Comparison of ENCODE assay signal across 8 cellular contexts in genomic region chr6:33768644-33769120, GRCh38. TPM values are rescaled to one million over a fixed set of nuclear protein-coding genes. Genes with fewer than 3 reads are reported as not detected.
DNase-seq lines count a peak whose midpoint lies in the region; ATAC-seq and TF ChIP-seq lines count a peak whose summit lies in the region.

No MANE protein-coding gene starts in this region.

- POLR2A ChIA-PET in PC-9 (lab: Charles Lee; ENCODE audit: unreplicated experiment) = no interaction called here

- H3K4me3 ChIP-seq in PC-9 (no peak overlapping the region), fibroblast of lung (replicated peaks in 1 of 4; ENCODE audit: control extremely low read depth in 1 of 4, insufficient read depth in 1 of 4, low read depth in 3 of 4, low read length in 4 of 4) (no peak overlapping the region)

- H2AFZ ChIP-seq in PC-9 = no peak overlapping the region
- no peak overlapping the region for H2AFZ ChIP-seq in fibroblast of lung (ENCODE audit: low read length)

- H3K27me3 Mint-ChIP-seq in activated T-cell treated with anti-CD3 and anti-CD28 coated beads, Interleukin-2, amount 50 U/mL, for 24 hours = peaks cover 10% of the 10 kb centered on the region
- peaks cover 16% of the 10 kb centered on the region for H3K27me3 Mint-ChIP-seq in nephron progenitor cell (ENCODE audit: low read depth, poor library complexity)

- peaks cover 11% of the 10 kb centered on the region for H3K4me1 Mint-ChIP-seq in activated T-cell treated with anti-CD3 and anti-CD28 coated beads, Interleukin-2, amount 50 U/mL, for 24 hours (ENCODE audit: low read depth)
- H3K4me1 Mint-ChIP-seq in nephron progenitor cell = peaks cover 67% of the 10 kb centered on the region

- H3K27ac Mint-ChIP-seq in activated T-cell treated with anti-CD3 and anti-CD28 coated beads, Interleukin-2, amount 50 U/mL, for 24 hours = peak overlapping the region; percentile 51
- no peak overlapping the region for H3K27ac Mint-ChIP-seq in nephron progenitor cell

- H3K36me3 ChIP-seq in PC-9 (ENCODE audit: low read depth) (peaks cover 3% of the 10 kb centered on the region; the same call in 1 of the 2 replicates), fibroblast of lung (ENCODE audit: control insufficient read depth, insufficient read depth, low read length) (peaks cover 11% of the 10 kb centered on the region)

- H3K9me3 ChIP-seq in PC-9 (ENCODE audit: insufficient read depth, low read depth) = no peaks in the 10 kb centered on the region
- no peaks in the 10 kb centered on the region for H3K9me3 ChIP-seq in fibroblast of lung (ENCODE audit: control insufficient read depth, insufficient read depth, low read depth, low read length)

- intact Hi-C loops in PC-9 (cut with micrococcal nuclease; ENCODE audit: unreplicated experiment) = no loop called here

- no peaks in the 10 kb centered on the region for H3K9me2 ChIP-seq in PC-9 (ENCODE audit: insufficient read depth)

- H3K4me2 ChIP-seq in PC-9 (no peak overlapping the region), fibroblast of lung (ENCODE audit: extremely low read depth, insufficient read depth, low read length) (no peak overlapping the region)

- H3K4me1 ChIP-seq in PC-9 (replicated peaks; ENCODE audit: insufficient read depth) (peaks cover 19% of the 10 kb centered on the region), fibroblast of lung (ENCODE audit: control insufficient read depth, extremely low read depth, insufficient read depth, low read length) (peaks cover 35% of the 10 kb centered on the region)

- peaks cover 19% of the 10 kb centered on the region for H3K36me3 Mint-ChIP-seq in activated T-cell treated with anti-CD3 and anti-CD28 coated beads, Interleukin-2, amount 50 U/mL, for 24 hours (ENCODE audit: low read depth)
- peaks cover 10% of the 10 kb centered on the region for H3K36me3 Mint-ChIP-seq in nephron progenitor cell (ENCODE audit: low read depth)

- in situ Hi-C loops in Caki2 (cut with HindIII; ENCODE audit: low pct_unique_long_range_greater_than_20kb, low sequenced_read_pairs) = no loop called here

- H3K9me3 Mint-ChIP-seq in activated T-cell treated with anti-CD3 and anti-CD28 coated beads, Interleukin-2, amount 50 U/mL, for 24 hours = no peaks in the 10 kb centered on the region
- peaks cover 13% of the 10 kb centered on the region for H3K9me3 Mint-ChIP-seq in nephron progenitor cell

- no peaks in the 10 kb centered on the region for H3K27me3 ChIP-seq in PC-9 (ENCODE audit: insufficient read depth, low read depth)
- H3K27me3 ChIP-seq in fibroblast of lung (ENCODE audit: control insufficient read depth, insufficient read depth, low read length) = no peaks in the 10 kb centered on the region

- no peak overlapping the region for H3K4me3 Mint-ChIP-seq in activated T-cell treated with anti-CD3 and anti-CD28 coated beads, Interleukin-2, amount 50 U/mL, for 24 hours
- no peak overlapping the region for H3K4me3 Mint-ChIP-seq in nephron progenitor cell

- H3K27ac ChIP-seq in PC-9 (no peak overlapping the region), fibroblast of lung (ENCODE audit: insufficient read depth, low read length) (no peak overlapping the region)

- H4K20me1 ChIP-seq in PC-9 (ENCODE audit: insufficient read depth) (0 out of 2 replicates have a peak, but pooled peaks cover 5% of the 10 kb centered on the region), fibroblast of lung (ENCODE audit: control insufficient read depth, extremely low read depth, insufficient read depth, low read length) (no peaks in the 10 kb centered on the region)

- H3K9ac ChIP-seq in fibroblast of lung (ENCODE audit: insufficient read depth, low read length) = no peak overlapping the region

- TF ChIP-seq CTCF in PC-9 (conservative IDR thresholded peaks at IDR 0.05) (peak; percentile 91), fibroblast of lung (conservative IDR thresholded peaks at IDR 0.05 in 1 of 2, IDR thresholded peaks at IDR 0.05 in 1 of 2; ENCODE audit: low read depth in 1 of 2, low read length in 2 of 2) (peak; percentile 76 to 89), nephron progenitor cell (IDR thresholded peaks at IDR 0.05) (peak; percentile 71)

- CTCF ChIA-PET in PC-9 (lab: Charles Lee) = no interaction called here

- ATAC-seq in HG03342 (IDR thresholded peaks at IDR 0.05; ENCODE audit: unreplicated experiment) (peak; percentile 43), GM21786 (IDR thresholded peaks at IDR 0.05; ENCODE audit: unreplicated experiment) (no peak)
- peak; percentile 65 for ATAC-seq in stimulated activated naive CD8-positive, alpha-beta T cell treated with anti-CD3 and anti-CD28 coated beads, Interleukin-15, Interleukin-2, amounts not matched to agents 100 U/mL and 50 U/mL, for 24 hours

- BruUV-seq in PC-9 (replicated peaks; lab: Mats Ljungman, UMichigan) = no TSS peak

- peaks cover 19% of the 10 kb centered on the region; the same call in 1 of the 2 replicates for H3F3A ChIP-seq in PC-9 (ENCODE audit: insufficient read depth, low read depth)

- peak; percentile 56 for DNase-seq in Caki2 (ENCODE audit: low read depth)
- peak; percentile 56 to 81 for DNase-seq in PC-9
- peak; percentile 83 for DNase-seq in activated T-cell treated with anti-CD3 and anti-CD28 coated beads, Interleukin-2, amount 50 U/mL, for 24 hours
- peak; percentile 66 to 78 for DNase-seq in fibroblast of lung (ENCODE audit: low read depth in 2 of 2)
- peak; percentile 89 for DNase-seq in nephron progenitor cell
- DNase-seq in stimulated activated naive CD8-positive, alpha-beta T cell treated with anti-CD3 and anti-CD28 coated beads, Interleukin-15, Interleukin-2, amounts not matched to agents 100 U/mL and 50 U/mL, for 24 hours = peak; percentile 83

- H3K79me2 ChIP-seq in PC-9 (ENCODE audit: low read depth) (no peaks in the 10 kb centered on the region), fibroblast of lung (ENCODE audit: control insufficient read depth, insufficient read depth, low read length) (no peaks in the 10 kb centered on the region)

RNA-seq across cellular contexts. Expression of gene LEMD2, which starts 20.2 kb away (rescaled TPM):
- 150 and 167 TPM in 2 replicates for total RNA-seq in Caki2 (2014; rRNA removed; shearing (Covaris generic); ENCODE audit: low replicate concordance)
- 65.9 and 66.5 TPM in 2 replicates for total RNA-seq in PC-9 (2021)
- total RNA-seq in fibroblast of lung = 51.9 and 61.9 TPM in 2 replicates
- polyA plus RNA-seq in fibroblast of lung = 23.6 and 25.7 TPM in 2 replicates
- polyA plus RNA-seq in fibroblast of lung (2012) = 30.3 and 32.5 TPM in 2 replicates
- polyA minus RNA-seq in fibroblast of lung (ENCODE audit: low replicate concordance) = 61.3 and 93.7 TPM in 2 replicates

RNA-seq across cellular contexts. Expression of gene IP6K3, which starts 22.0 kb away (rescaled TPM):
- total RNA-seq in Caki2 (2014; rRNA removed; shearing (Covaris generic); ENCODE audit: low replicate concordance) = 0.07 and 0.12 TPM in 2 replicates
- not detected in 2 replicates for total RNA-seq in PC-9 (2021)
- total RNA-seq in fibroblast of lung = 1.8 and 5.4 TPM in 2 replicates
- polyA plus RNA-seq in fibroblast of lung = 0.46 and 0.84 TPM in 2 replicates
- polyA plus RNA-seq in fibroblast of lung (2012) = 0.71 and 0.89 TPM in 2 replicates
- not detected in 2 replicates for polyA minus RNA-seq in fibroblast of lung (ENCODE audit: low replicate concordance)

RNA-seq across cellular contexts. Expression of gene MLN, which starts 35.1 kb away (rescaled TPM):
- not detected in 2 replicates for total RNA-seq in Caki2 (2014; rRNA removed; shearing (Covaris generic); ENCODE audit: low replicate concordance)
- total RNA-seq in PC-9 (2021) = not detected in 2 replicates
- not detected in 2 replicates for total RNA-seq in fibroblast of lung
- not detected in 2 replicates for polyA plus RNA-seq in fibroblast of lung
- not detected in 2 replicates for polyA plus RNA-seq in fibroblast of lung (2012)
- polyA minus RNA-seq in fibroblast of lung (ENCODE audit: low replicate concordance) = not detected in 2 replicates

RNA-seq across cellular contexts. Expression of gene UQCC2, which starts 57.2 kb away (rescaled TPM):
- total RNA-seq in Caki2 (2014; rRNA removed; shearing (Covaris generic); ENCODE audit: low replicate concordance) = 41.7 and 68.5 TPM in 2 replicates
- total RNA-seq in PC-9 (2021) = 71.2 and 72.9 TPM in 2 replicates
- total RNA-seq in fibroblast of lung = 22.9 and 36.5 TPM in 2 replicates
- 33.8 and 48.3 TPM in 2 replicates for polyA plus RNA-seq in fibroblast of lung
- 154 and 209 TPM in 2 replicates for polyA plus RNA-seq in fibroblast of lung (2012)
- polyA minus RNA-seq in fibroblast of lung (ENCODE audit: low replicate concordance) = 11.2 and 13.9 TPM in 2 replicates
